28 cellular contexts compared by ENCODE assay signal in genomic region chr5:172530835-172531703, GRCh38.
DNase-seq lines count a peak whose midpoint lies in the region; ATAC-seq, FAIRE-seq and TF ChIP-seq lines count a peak whose summit lies in the region.
"Had no signal": no experiment of that assay in that cellular context is flagged by ENCODE, and none has a peak within 500 bp of the region (broad histone marks: within the 10 kb centered on the region; RNA-seq: fewer than 3 reads in every experiment).

No MANE protein-coding gene starts in this region.

- peaks cover 15% of the 10 kb centered on the region for H3K27me3 Mint-ChIP-seq in activated CD4-positive, alpha-beta memory T cell treated with anti-CD3 and anti-CD28 coated beads, Interleukin-2, amount 10 ng/mL, durations not matched to agents 7 days and 5 days
- H3K27me3 Mint-ChIP-seq in activated CD4-positive, alpha-beta memory T cell treated with anti-CD3 and anti-CD28 coated beads for 36 hours, result peaks cover 16% of the 10 kb centered on the region

- TF ChIP-seq POLR2A in GM12878 (IDR thresholded peaks at IDR 0.05; ENCODE audit: low read depth, low read length) (no peak), spleen (IDR thresholded peaks at IDR 0.05) (no peak)

- H3K4me3 ChIP-seq in GM12878 (no peak overlapping the region), spleen (no peak overlapping the region)
- H3K4me3 ChIP-seq: A549, colonic mucosa, hepatocyte, upper lobe of left lung had no signal

- H3K79me2 ChIP-seq in GM12878 (ENCODE audit: control insufficient read depth, insufficient read depth, low read length), result no peaks in the 10 kb centered on the region
- H3K79me2 ChIP-seq: hepatocyte had no signal

- no peaks in the 10 kb centered on the region for H3K36me3 Mint-ChIP-seq in activated CD4-positive, alpha-beta memory T cell treated with anti-CD3 and anti-CD28 coated beads, Interleukin-2, amount 10 ng/mL, durations not matched to agents 7 days and 5 days (ENCODE audit: low read depth)
- no peaks in the 10 kb centered on the region for H3K36me3 Mint-ChIP-seq in activated CD4-positive, alpha-beta memory T cell treated with anti-CD3 and anti-CD28 coated beads for 36 hours
- H3K36me3 Mint-ChIP-seq: activated naive CD8-positive, alpha-beta T cell; memory B cell; naive B cell; T-cell had no signal

- H3K27ac ChIP-seq in GM12878 (ENCODE audit: control insufficient read depth, insufficient read depth) (no peak overlapping the region), spleen (no peak overlapping the region)
- H3K27ac ChIP-seq: A549, colonic mucosa, hepatocyte, upper lobe of left lung had no signal

- no peaks in the 10 kb centered on the region for H4K20me1 ChIP-seq in GM12878 (ENCODE audit: control insufficient read depth, insufficient read depth)

- no peak for FAIRE-seq in GM12878 (lab: Jason Lieb, UNC)
- no peak for FAIRE-seq in D721Med (lab: Jason Lieb, UNC)
- FAIRE-seq: A549, endothelial cell of umbilical vein, GM12892, islet of Langerhans had no signal

- DNase-seq in activated CD4-positive, alpha-beta memory T cell treated with anti-CD3 and anti-CD28 coated beads, Interleukin-2, amount 10 ng/mL, durations not matched to agents 7 days and 5 days, result peak; percentile 9
- DNase-seq in activated CD4-positive, alpha-beta memory T cell treated with anti-CD3 and anti-CD28 coated beads for 36 hours, result no peak
- DNase-seq in GM12878 (ENCODE audit: low read depth, low spot score) (peak; percentile 9), spleen (peak; percentile 29), D721Med (ENCODE audit: insufficient read length, low spot score) (no peak), NCI-H1105 treated with DMSO at 0.1 percent for 48 hours (lab: John Stamatoyannopoulos, UW) (no peak)
- DNase-seq: activated T-cell treated with anti-CD3 and anti-CD28 coated beads, Interleukin-2, amount 50 U/mL, for 48 hours; C1 segment of cervical spinal cord; DMS153; GDM1; HFFc6; naive B cell; NCI-H1048; NCI-H2029; stimulated activated CD4-positive, alpha-beta T cell treated with anti-CD3 and anti-CD28 coated beads, Interleukin-2, amount 100 ng/mL, for 48 hours; stimulated activated naive CD8-positive, alpha-beta T cell treated with anti-CD3 and anti-CD28 coated beads, Interleukin-15, amount 100 ng/mL, for 72 hours had no signal

- no peak for TF ChIP-seq EP300 in GM12878 (IDR thresholded peaks at IDR 0.05; ENCODE audit: borderline replicate concordance in 1 of 2, control insufficient read depth in 1 of 2, low read depth in 2 of 2, low read length in 2 of 2)

- intact Hi-C loops in activated CD4-positive, alpha-beta memory T cell treated with anti-CD3 and anti-CD28 coated beads for 36 hours (cut with micrococcal nuclease), result no loop called here
- intact Hi-C loops in GM12878 (cut with micrococcal nuclease; ENCODE audit: unreplicated experiment), result no loop called here
- intact Hi-C loops in spleen (cut with DNase I; ENCODE audit: low total_unique reads), result no loop called here

- no peak overlapping the region for H2AFZ ChIP-seq in GM12878 (ENCODE audit: control insufficient read depth, low read depth, low read length)
- H2AFZ ChIP-seq: hepatocyte had no signal

- no peak for TF ChIP-seq RAD21 in GM12878 (IDR thresholded peaks at IDR 0.05; ENCODE audit: insufficient read depth, low read depth, low read length)

- SMC1A ChIA-PET in GM12878 (lab: Charles Lee; ENCODE audit: uncharacterized antibody, unreplicated experiment), result interaction anchor here (0.7 kb wide), 1 partner anchor 37 kb away, joined by 3 read pairs; no protein-coding TSS in a partner anchor

- RAD21 ChIA-PET in GM12878 (lab: Charles Lee; ENCODE audit: unreplicated experiment), result no interaction called here

- H3K4me1 Mint-ChIP-seq in activated CD4-positive, alpha-beta memory T cell treated with anti-CD3 and anti-CD28 coated beads, Interleukin-2, amount 10 ng/mL, durations not matched to agents 7 days and 5 days, result peaks cover 6% of the 10 kb centered on the region
- peaks cover 6% of the 10 kb centered on the region for H3K4me1 Mint-ChIP-seq in activated CD4-positive, alpha-beta memory T cell treated with anti-CD3 and anti-CD28 coated beads for 36 hours (ENCODE audit: low read depth)
- H3K4me1 Mint-ChIP-seq: memory B cell, naive B cell had no signal

- no peaks in the 10 kb centered on the region for H3K36me3 ChIP-seq in GM12878 (ENCODE audit: control insufficient read depth in 2 of 2, insufficient read depth in 2 of 2, low read length in 1 of 2)
- H3K36me3 ChIP-seq in spleen, result no peaks in the 10 kb centered on the region
- H3K36me3 ChIP-seq: colonic mucosa, upper lobe of left lung had no signal

- ATAC-seq in GM19351 (IDR thresholded peaks at IDR 0.05; ENCODE audit: unreplicated experiment), result peak; percentile 46
- peak; percentile 23; the same call in 1 of the 3 replicates for ATAC-seq in GM12878
- no peak for ATAC-seq in GM18519 (IDR thresholded peaks at IDR 0.05; ENCODE audit: low FRiP score, unreplicated experiment)
- ATAC-seq: A549; stimulated activated naive CD8-positive, alpha-beta T cell treated with anti-CD3 and anti-CD28 coated beads, Interleukin-15, amount 100 ng/mL, for 72 hours; T-cell had no signal

- TF ChIP-seq CTCF in GM12878 (IDR thresholded peaks at IDR 0.05 in 2 of 3, conservative IDR thresholded peaks at IDR 0.05 in 1 of 3; ENCODE audit: control insufficient read depth in 2 of 3, extremely low read depth in 1 of 3, insufficient read depth in 1 of 3, low read depth in 3 of 3, low read length in 3 of 3) (no peak), spleen (IDR thresholded peaks at IDR 0.05 in 8 of 11, conservative IDR thresholded peaks at IDR 0.05 in 3 of 11) (no peak), D721Med (IDR thresholded peaks at IDR 0.05; ENCODE audit: insufficient read depth, missing control alignments) (no peak)

- CTCF ChIA-PET in activated CD4-positive, alpha-beta memory T cell treated with anti-CD3 and anti-CD28 coated beads, Interleukin-2, amount 10 ng/mL, durations not matched to agents 7 days and 5 days (lab: Charles Lee), result interaction anchor here (1.4 kb wide), 1 partner anchor 79 kb away, joined by 3 read pairs; no protein-coding TSS in a partner anchor
- CTCF ChIA-PET in activated CD4-positive, alpha-beta memory T cell treated with anti-CD3 and anti-CD28 coated beads for 36 hours (lab: Charles Lee), result interaction anchor here (0.6 to 1.2 kb wide), 2 partner anchors 166 to 167 kb away, joined by 3 to 4 read pairs; no protein-coding TSS in a partner anchor
- CTCF ChIA-PET in GM12878 (lab: Yijun Ruan, JAX), result no interaction called here

- H3K4me3 Mint-ChIP-seq in activated CD4-positive, alpha-beta memory T cell treated with anti-CD3 and anti-CD28 coated beads, Interleukin-2, amount 10 ng/mL, durations not matched to agents 7 days and 5 days, result no peak overlapping the region
- H3K4me3 Mint-ChIP-seq in activated CD4-positive, alpha-beta memory T cell treated with anti-CD3 and anti-CD28 coated beads for 36 hours, result no peak overlapping the region
- H3K4me3 Mint-ChIP-seq: activated naive CD8-positive, alpha-beta T cell; HFFc6; memory B cell; naive B cell; stimulated activated naive CD8-positive, alpha-beta T cell treated with anti-CD3 and anti-CD28 coated beads, Interleukin-15, amount 100 ng/mL, for 72 hours; T-cell had no signal

- H3K27me3 ChIP-seq in GM12878 (replicated peaks in 1 of 2; ENCODE audit: control insufficient read depth in 2 of 2, insufficient read depth in 2 of 2, low read length in 1 of 2) (no peaks in the 10 kb centered on the region; a peak in 1 of 4 replicates), spleen (replicated peaks in 1 of 7) (peaks cover 0 to 24% (median 5%) of the 10 kb centered on the region in 7 donors)
- H3K27me3 ChIP-seq: colonic mucosa, hepatocyte, upper lobe of left lung had no signal

- WGBS in GM12878 (ENCODE audit: insufficient coverage, insufficient replicate concordance, low lambda C conversion rate, missing lambda C conversion rate), result 27% methylated on average over 13 of the region's 13 CpGs
- 69 to 84% (median 72%) methylated on average over 13 of the region's 13 CpGs for WGBS in spleen, 5 donors

- no peaks in the 10 kb centered on the region for H3K9me3 Mint-ChIP-seq in activated CD4-positive, alpha-beta memory T cell treated with anti-CD3 and anti-CD28 coated beads, Interleukin-2, amount 10 ng/mL, durations not matched to agents 7 days and 5 days
- H3K9me3 Mint-ChIP-seq in activated CD4-positive, alpha-beta memory T cell treated with anti-CD3 and anti-CD28 coated beads for 36 hours, result peaks cover 3% of the 10 kb centered on the region
- H3K9me3 Mint-ChIP-seq: stimulated activated naive CD8-positive, alpha-beta T cell treated with anti-CD3 and anti-CD28 coated beads, Interleukin-15, amount 100 ng/mL, for 72 hours had no signal

- no TSS peak for BruUV-seq in GM12878 (replicated peaks; lab: Mats Ljungman, UMichigan)

- POLR2A ChIA-PET in activated CD4-positive, alpha-beta memory T cell treated with anti-CD3 and anti-CD28 coated beads, Interleukin-2, amount 10 ng/mL, durations not matched to agents 7 days and 5 days (lab: Charles Lee), result no interaction called here
- POLR2A ChIA-PET in activated CD4-positive, alpha-beta memory T cell treated with anti-CD3 and anti-CD28 coated beads for 36 hours (lab: Charles Lee), result no interaction called here
- POLR2A ChIA-PET in GM12878 (lab: Charles Lee), result interaction anchor here (0.6 kb wide), 1 partner anchor 326 kb away, joined by 3 read pairs; no protein-coding TSS in a partner anchor

- peak overlapping the region; percentile 68 for H3K4me2 ChIP-seq in GM12878 (ENCODE audit: control insufficient read depth, insufficient read depth)
- H3K4me2 ChIP-seq: A549, hepatocyte had no signal

- H3K4me1 ChIP-seq in GM12878 (ENCODE audit: control insufficient read depth, insufficient read depth, low read length) (peaks cover 13% of the 10 kb centered on the region), spleen (peaks cover 0 to 7% (median 0%) of the 10 kb centered on the region in 6 donors)
- H3K4me1 ChIP-seq: colonic mucosa had no signal

- H3K9ac ChIP-seq in GM12878 (ENCODE audit: control insufficient read depth, insufficient read depth, low read length), result no peak overlapping the region

- in situ Hi-C loops in GM12878 (cut with MboI), result no loop called here

- no peak overlapping the region for H3K27ac Mint-ChIP-seq in activated CD4-positive, alpha-beta memory T cell treated with anti-CD3 and anti-CD28 coated beads, Interleukin-2, amount 10 ng/mL, durations not matched to agents 7 days and 5 days
- no peak overlapping the region for H3K27ac Mint-ChIP-seq in activated CD4-positive, alpha-beta memory T cell treated with anti-CD3 and anti-CD28 coated beads for 36 hours
- H3K27ac Mint-ChIP-seq: activated naive CD8-positive, alpha-beta T cell; HFFc6; memory B cell; naive B cell; stimulated activated naive CD8-positive, alpha-beta T cell treated with anti-CD3 and anti-CD28 coated beads, Interleukin-15, amount 100 ng/mL, for 72 hours; T-cell had no signal

- H3K9me3 ChIP-seq in GM12878 (replicated peaks; ENCODE audit: control insufficient read depth, insufficient read depth, low read length) (peaks cover 1% of the 10 kb centered on the region; the same call in 1 of the 3 replicates), spleen (no peaks in the 10 kb centered on the region)
- H3K9me3 ChIP-seq: colonic mucosa, upper lobe of left lung had no signal

TF ChIP-seq in GM12878, 131 proteins besides CTCF, POLR2A, EP300 and RAD21 (continues in another document):
- TF ChIP-seq WRNIP1 (IDR thresholded peaks at IDR 0.05; ENCODE audit: borderline replicate concordance, low read depth, low read length), result no peak

Comparison
In these comparisons a context has a peak if more than half of its experiments do, and no peak if none do; other contexts are left out.
1. DNase-seq: peak in activated CD4-positive, alpha-beta memory T cell treated with anti-CD3 and anti-CD28 coated beads, Interleukin-2, amount 10 ng/mL, durations not matched to agents 7 days and 5 days (single experiment), GM12878 (single experiment) and spleen (single experiment); none in activated CD4-positive, alpha-beta memory T cell treated with anti-CD3 and anti-CD28 coated beads for 36 hours (single experiment), D721Med (single experiment) and NCI-H1105 treated with DMSO at 0.1 percent for 48 hours (single experiment).